In genomic region chr19:7645159-7645558, GRCh38 we compare ENCODE assay signal across 1 cellular context.
TF ChIP-seq lines count a peak whose summit lies in the region.

No MANE protein-coding gene starts in this region.

TF ChIP-seq in HepG2, 621 proteins besides CTCF, POLR2A, EP300 and RAD21:
- TF ChIP-seq AGO2 (optimal IDR thresholded peaks at IDR 0.05; ENCODE audit: low read depth, low read length) (peak; percentile 72), RBFOX2 (IDR thresholded peaks at IDR 0.05; ENCODE audit: low read depth, low read length) (peak; percentile 30; the same call in 1 of the 2 replicates)
- TF ChIP-seq, protein P1, sequence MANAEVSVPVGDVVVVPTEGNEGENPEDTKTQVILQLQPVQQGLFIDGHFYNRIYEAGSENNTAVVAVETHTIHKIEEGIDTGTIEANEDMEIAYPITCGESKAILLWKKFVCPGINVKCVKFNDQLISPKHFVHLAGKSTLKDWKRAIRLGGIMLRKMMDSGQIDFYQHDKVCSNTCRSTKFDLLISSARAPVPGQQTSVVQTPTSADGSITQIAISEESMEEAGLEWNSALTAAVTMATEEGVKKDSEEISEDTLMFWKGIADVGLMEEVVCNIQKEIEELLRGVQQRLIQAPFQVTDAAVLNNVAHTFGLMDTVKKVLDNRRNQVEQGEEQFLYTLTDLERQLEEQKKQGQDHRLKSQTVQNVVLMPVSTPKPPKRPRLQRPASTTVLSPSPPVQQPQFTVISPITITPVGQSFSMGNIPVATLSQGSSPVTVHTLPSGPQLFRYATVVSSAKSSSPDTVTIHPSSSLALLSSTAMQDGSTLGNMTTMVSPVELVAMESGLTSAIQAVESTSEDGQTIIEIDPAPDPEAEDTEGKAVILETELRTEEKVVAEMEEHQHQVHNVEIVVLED (CRISPR knock-in tag; IDR thresholded peaks at IDR 0.05; ENCODE audit: borderline replicate concordance), result no peak
